ENCODE assay signal across 25 cellular contexts in genomic region chr2:150264442-150264841, GRCh38.
"Had no signal": no experiment of that assay in that cellular context is flagged by ENCODE, and none has a peak within 500 bp of the region (broad histone marks: within the 10 kb centered on the region; RNA-seq: fewer than 3 reads in every experiment).

No MANE protein-coding gene starts in this region.

- H3K36me3 ChIP-seq: neural progenitor cell, ovary, right lobe of liver, sigmoid colon, stomach, thoracic aorta, thyroid gland, tibial nerve, upper lobe of left lung, vagina had no signal

- H3K4me1 ChIP-seq: parathyroid adenoma, psoas muscle, right lobe of liver, stomach, thyroid gland, tibial nerve, upper lobe of left lung, vagina had no signal

- FAIRE-seq: small intestine, urothelium cell line had no signal

- H3K9ac ChIP-seq: neural progenitor cell, parathyroid adenoma had no signal

- DNase-seq: occipital lobe; ovary; posterior cingulate gyrus; psoas muscle; right cardiac atrium; right lobe of liver; sigmoid colon; small intestine; stimulated activated CD4-positive, alpha-beta T cell treated with anti-CD3 and anti-CD28 coated beads, Interleukin-15, amount 100 ng/mL, for 24 hours; stimulated activated CD4-positive, alpha-beta T cell treated with anti-CD3 and anti-CD28 coated beads, Interleukin-2, amount 100 ng/mL, for 24 hours; stimulated activated CD4-positive, alpha-beta T cell treated with anti-CD3 and anti-CD28 coated beads, Interleukin-2, amount 100 ng/mL, for 48 hours; stimulated activated CD4-positive, alpha-beta T cell treated with anti-CD3 and anti-CD28 coated beads, Interleukin-4, amount 100 ng/mL, for 24 hours; stimulated activated naive B cell treated with anti-CD40 and anti-IgM and Interleukin-4, amounts not matched to agents 10 μg/mL and 1 μg/mL and 100 μg/mL, for 72 hours; stimulated activated naive CD4-positive, alpha-beta T cell treated with Interleukin-2 at 50 U/mL for 16 hours; stomach; thyroid gland; trophoblast cell; upper lobe of left lung had no signal

- H3K9me3 ChIP-seq: ovary, psoas muscle, right lobe of liver, sigmoid colon, stomach, thoracic aorta, thyroid gland, tibial nerve, upper lobe of left lung, vagina had no signal

- H3K4me3 ChIP-seq: neural progenitor cell, ovary, psoas muscle, right lobe of liver, sigmoid colon, stomach, thoracic aorta, thyroid gland, tibial nerve, upper lobe of left lung, vagina had no signal

- H2AFZ ChIP-seq: neural progenitor cell, parathyroid adenoma had no signal

- ATAC-seq: psoas muscle; right cardiac atrium; right lobe of liver; stimulated activated effector memory CD8-positive, alpha-beta T cell treated with anti-CD3 and anti-CD28 coated beads, Interleukin-12 subunit alpha, Interleukin-12 subunit beta, amount 100 ng/mL, for 72 hours; stimulated activated naive B cell treated with anti-CD40 and anti-IgM and Interleukin-4, amounts not matched to agents 10 μg/mL and 1 μg/mL and 100 μg/mL, for 72 hours had no signal

- H3K27me3 ChIP-seq: neural progenitor cell, ovary, right lobe of liver, sigmoid colon, stomach, thyroid gland, tibial nerve, upper lobe of left lung, vagina had no signal

- H3K4me2 ChIP-seq: neural progenitor cell had no signal

- H3K27ac ChIP-seq: neural progenitor cell, ovary, parathyroid adenoma, psoas muscle, right lobe of liver, sigmoid colon, stomach, thoracic aorta, thyroid gland, tibial nerve, upper lobe of left lung, vagina had no signal
